Comparison of ENCODE assay signal across 13 cellular contexts in genomic region chr4:157172011-157172410, GRCh38. TPM values are rescaled to one million over a fixed set of nuclear protein-coding genes. Genes with fewer than 3 reads are reported as not detected.
DNase-seq lines count a peak whose midpoint lies in the region; ATAC-seq and TF ChIP-seq lines count a peak whose summit lies in the region.
"Had no signal": no experiment of that assay in that cellular context is flagged by ENCODE, and none has a peak within 500 bp of the region (broad histone marks: within the 10 kb centered on the region; RNA-seq: fewer than 3 reads in every experiment).

No MANE protein-coding gene starts in this region.

- no peaks in the 10 kb centered on the region for H3K4me1 Mint-ChIP-seq in CD8-positive, alpha-beta T cell (ENCODE audit: low read depth)
- H3K4me1 Mint-ChIP-seq: naive B cell had no signal

- H3K27me3 ChIP-seq in left lung: no peaks in the 10 kb centered on the region
- no peaks in the 10 kb centered on the region for H3K27me3 ChIP-seq in CD8-positive, alpha-beta T cell (ENCODE audit: insufficient read depth, low read length)

- no peak overlapping the region for H3K27ac ChIP-seq in left lung
- H3K27ac ChIP-seq in CD8-positive, alpha-beta T cell (ENCODE audit: low read depth, low read length): no peak overlapping the region

- CTCF ChIA-PET in CD8-positive, alpha-beta T cell (lab: Charles Lee): no interaction called here

- H3K27me3 Mint-ChIP-seq in CD8-positive, alpha-beta T cell (ENCODE audit: low read depth): no peaks in the 10 kb centered on the region
- H3K27me3 Mint-ChIP-seq: naive B cell had no signal

- H3K9me3 ChIP-seq in left lung: no peaks in the 10 kb centered on the region
- H3K9me3 ChIP-seq in CD8-positive, alpha-beta T cell (ENCODE audit: low read length): no peaks in the 10 kb centered on the region

- no peak overlapping the region for H3K4me3 Mint-ChIP-seq in CD8-positive, alpha-beta T cell
- H3K4me3 Mint-ChIP-seq: naive B cell had no signal

- no peak for ATAC-seq in left lung
- ATAC-seq in CD8-positive, alpha-beta T cell: no peak

- no peaks in the 10 kb centered on the region for H3K36me3 ChIP-seq in left lung
- no peaks in the 10 kb centered on the region for H3K36me3 ChIP-seq in CD8-positive, alpha-beta T cell (ENCODE audit: insufficient read depth, low read length)

- no peak for TF ChIP-seq CTCF in left lung (IDR thresholded peaks at IDR 0.05)
- TF ChIP-seq CTCF in CD8-positive, alpha-beta T cell (IDR thresholded peaks at IDR 0.05): no peak

- no peaks in the 10 kb centered on the region for H3K9me3 Mint-ChIP-seq in CD8-positive, alpha-beta T cell

- H3K4me3 ChIP-seq in left lung: no peak overlapping the region
- no peak overlapping the region for H3K4me3 ChIP-seq in CD8-positive, alpha-beta T cell (ENCODE audit: low read depth, low read length)

- H3K36me3 Mint-ChIP-seq in CD8-positive, alpha-beta T cell: no peaks in the 10 kb centered on the region
- H3K36me3 Mint-ChIP-seq: naive B cell had no signal

- H3K27ac Mint-ChIP-seq in CD8-positive, alpha-beta T cell: no peak overlapping the region
- H3K27ac Mint-ChIP-seq: naive B cell had no signal

- no peaks in the 10 kb centered on the region for H3K4me1 ChIP-seq in left lung
- no peaks in the 10 kb centered on the region for H3K4me1 ChIP-seq in CD8-positive, alpha-beta T cell (ENCODE audit: insufficient read depth, low read length)

- intact Hi-C loops in left lung (cut with DNase I): no loop called here
- intact Hi-C loops in CD8-positive, alpha-beta T cell (cut with DNase I, micrococcal nuclease): no loop called here

- POLR2A ChIA-PET in CD8-positive, alpha-beta T cell (lab: Charles Lee): no interaction called here

- DNase-seq in DMS 273 (lab: John Stamatoyannopoulos, UW; ENCODE audit: unreplicated experiment): peak; percentile 22
- DNase-seq in DMS 273 treated with DMSO at 0.1 percent for 48 hours (lab: John Stamatoyannopoulos, UW): no peak
- peak; percentile 5 for DNase-seq in NCI-H1694 treated with DMSO at 0.1 percent for 48 hours (lab: John Stamatoyannopoulos, UW)
- peak; percentile 7 for DNase-seq in cerebellar cortex (ENCODE audit: low spot score)
- DNase-seq in non-pigmented ciliary epithelial cell (ENCODE audit: low read depth): peak; percentile 8
- no peak for DNase-seq in T-helper 9 cell
- no peak for DNase-seq in left lung
- no peak for DNase-seq in CD8-positive, alpha-beta T cell
- DNase-seq: 8988T; activated CD4-positive, alpha-beta T cell treated with anti-CD3 and anti-CD28 coated beads, Interleukin-2, amount 50 U/mL, for 1 hour; activated naive CD4-positive, alpha-beta T cell treated with Interleukin-2 at 50 U/mL for 16 hours; naive B cell; NCI-H345 had no signal

RNA-seq across cellular contexts. Expression of gene GRIA2, which starts 48.5 kb away (rescaled TPM):
- not detected for total RNA-seq in left lung
- total RNA-seq in CD8-positive, alpha-beta T cell: not detected

Comparison
In these comparisons a context has a peak if more than half of its experiments do, and no peak if none do; other contexts are left out.
1. DNase-seq: peak in DMS 273 (single experiment), NCI-H1694 treated with DMSO at 0.1 percent for 48 hours (single experiment), cerebellar cortex (single experiment) and non-pigmented ciliary epithelial cell (single experiment); none in DMS 273 treated with DMSO at 0.1 percent for 48 hours (single experiment), T-helper 9 cell (single experiment), left lung (0 of 2) and CD8-positive, alpha-beta T cell (0 of 7).